In genomic region chr5:56012281-56012963, GRCh38 we compare ENCODE assay signal across 1 cellular context.
TF ChIP-seq lines count a peak whose summit lies in the region.

No MANE protein-coding gene starts in this region.

TF ChIP-seq in HepG2, 621 proteins besides CTCF, POLR2A, EP300 and RAD21 (continued from another document):
- TF ChIP-seq, protein P1, sequence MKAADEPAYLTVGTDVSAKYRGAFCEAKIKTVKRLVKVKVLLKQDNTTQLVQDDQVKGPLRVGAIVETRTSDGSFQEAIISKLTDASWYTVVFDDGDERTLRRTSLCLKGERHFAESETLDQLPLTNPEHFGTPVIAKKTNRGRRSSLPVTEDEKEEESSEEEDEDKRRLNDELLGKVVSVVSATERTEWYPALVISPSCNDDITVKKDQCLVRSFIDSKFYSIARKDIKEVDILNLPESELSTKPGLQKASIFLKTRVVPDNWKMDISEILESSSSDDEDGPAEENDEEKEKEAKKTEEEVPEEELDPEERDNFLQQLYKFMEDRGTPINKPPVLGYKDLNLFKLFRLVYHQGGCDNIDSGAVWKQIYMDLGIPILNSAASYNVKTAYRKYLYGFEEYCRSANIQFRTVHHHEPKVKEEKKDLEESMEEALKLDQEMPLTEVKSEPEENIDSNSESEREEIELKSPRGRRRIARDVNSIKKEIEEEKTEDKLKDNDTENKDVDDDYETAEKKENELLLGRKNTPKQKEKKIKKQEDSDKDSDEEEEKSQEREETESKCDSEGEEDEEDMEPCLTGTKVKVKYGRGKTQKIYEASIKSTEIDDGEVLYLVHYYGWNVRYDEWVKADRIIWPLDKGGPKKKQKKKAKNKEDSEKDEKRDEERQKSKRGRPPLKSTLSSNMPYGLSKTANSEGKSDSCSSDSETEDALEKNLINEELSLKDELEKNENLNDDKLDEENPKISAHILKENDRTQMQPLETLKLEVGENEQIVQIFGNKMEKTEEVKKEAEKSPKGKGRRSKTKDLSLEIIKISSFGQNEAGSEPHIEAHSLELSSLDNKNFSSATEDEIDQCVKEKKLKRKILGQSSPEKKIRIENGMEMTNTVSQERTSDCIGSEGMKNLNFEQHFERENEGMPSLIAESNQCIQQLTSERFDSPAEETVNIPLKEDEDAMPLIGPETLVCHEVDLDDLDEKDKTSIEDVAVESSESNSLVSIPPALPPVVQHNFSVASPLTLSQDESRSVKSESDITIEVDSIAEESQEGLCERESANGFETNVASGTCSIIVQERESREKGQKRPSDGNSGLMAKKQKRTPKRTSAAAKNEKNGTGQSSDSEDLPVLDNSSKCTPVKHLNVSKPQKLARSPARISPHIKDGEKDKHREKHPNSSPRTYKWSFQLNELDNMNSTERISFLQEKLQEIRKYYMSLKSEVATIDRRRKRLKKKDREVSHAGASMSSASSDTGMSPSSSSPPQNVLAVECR (CRISPR knock-in tag; IDR thresholded peaks at IDR 0.05; ENCODE audit: borderline replicate concordance): peak; percentile 45; the same call in 1 of the 2 replicates
- TF ChIP-seq SOX13 (IDR thresholded peaks at IDR 0.05) (no peak), SOX13 (CRISPR knock-in tag; conservative IDR thresholded peaks at IDR 0.05 in 1 of 2, IDR thresholded peaks at IDR 0.05 in 1 of 2) (peak in 1 of 2 experiments; percentile 53; a peak in 1 of 4 replicates), ZNF558 (CRISPR knock-in tag; IDR thresholded peaks at IDR 0.05; ENCODE audit: borderline replicate concordance) (no peak), RFX5 (IDR thresholded peaks at IDR 0.05; ENCODE audit: low read depth, low read length) (no peak), ZNF235 (CRISPR knock-in tag; IDR thresholded peaks at IDR 0.05; ENCODE audit: borderline replicate concordance) (no peak), ZNF441 (CRISPR knock-in tag; IDR thresholded peaks at IDR 0.05; ENCODE audit: borderline replicate concordance) (peak; percentile 35; the same call in 1 of the 2 replicates), ZKSCAN5 (CRISPR knock-in tag; IDR thresholded peaks at IDR 0.05) (no peak), SP4 (CRISPR knock-in tag; IDR thresholded peaks at IDR 0.05) (0 out of 2 replicates have a peak, but pooled peaks have one; percentile 53), DPF2 (CRISPR knock-in tag; IDR thresholded peaks at IDR 0.05; ENCODE audit: borderline replicate concordance, low read depth) (0 out of 2 replicates have a peak, but pooled peaks have one; percentile 37), MTERF4 (CRISPR knock-in tag; IDR thresholded peaks at IDR 0.05) (no peak), HNF4A (CRISPR knock-in tag; IDR thresholded peaks at IDR 0.05) (peak; percentile 88), ZNF468 (CRISPR knock-in tag; IDR thresholded peaks at IDR 0.05) (no peak), GFI1 (CRISPR knock-in tag; IDR thresholded peaks at IDR 0.05; ENCODE audit: borderline replicate concordance) (0 out of 2 replicates have a peak, but pooled peaks have one; percentile 24), ZNF780A (CRISPR knock-in tag; IDR thresholded peaks at IDR 0.05) (no peak), BRCA1 (CRISPR knock-in tag; IDR thresholded peaks at IDR 0.05) (no peak), RCOR2 (CRISPR knock-in tag; IDR thresholded peaks at IDR 0.05) (peak; percentile 94), SNAI1 (CRISPR knock-in tag; IDR thresholded peaks at IDR 0.05; ENCODE audit: borderline replicate concordance) (no peak), STAT6 (CRISPR knock-in tag; IDR thresholded peaks at IDR 0.05; ENCODE audit: borderline replicate concordance) (no peak), TOE1 (CRISPR knock-in tag; IDR thresholded peaks at IDR 0.05) (no peak), MIER2 (CRISPR knock-in tag; IDR thresholded peaks at IDR 0.05) (peak; percentile 45; the same call in 1 of the 2 replicates)
